In the genomic region with DNA sequence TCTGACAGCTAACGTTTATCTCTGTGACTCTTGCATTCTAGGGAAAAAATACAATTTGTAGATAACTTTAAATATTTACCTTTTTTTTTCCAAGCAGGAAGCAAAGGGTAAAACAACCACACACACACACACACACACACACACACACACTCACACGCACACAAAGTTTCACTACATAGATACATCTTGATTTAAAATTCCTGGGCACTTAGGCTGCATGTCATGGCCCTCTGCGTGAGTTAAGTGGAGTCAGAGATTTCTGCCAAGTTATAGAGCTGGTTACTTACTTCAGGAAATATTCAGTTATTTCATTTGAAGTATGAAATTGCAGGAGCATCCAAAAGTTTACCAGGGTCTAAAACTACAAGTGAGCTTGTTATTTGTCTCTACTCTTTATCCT, we compare ENCODE assay signal across 16 cellular contexts.
DNase-seq lines count a peak whose midpoint lies in the region; ATAC-seq and TF ChIP-seq lines count a peak whose summit lies in the region.
"Had no signal": no experiment of that assay in that cellular context is flagged by ENCODE, and none has a peak within 500 bp of the region (broad histone marks: within the 10 kb centered on the region; RNA-seq: fewer than 3 reads in every experiment).

No MANE protein-coding gene starts in this region.

- H3K27ac ChIP-seq in osteoblast (ENCODE audit: low read depth, low read length) = peak overlapping the region; percentile 87
- H3K27ac ChIP-seq: ovary, spleen had no signal

- H3K36me3 ChIP-seq in osteoblast (ENCODE audit: insufficient read depth, low read length) = no peaks in the 10 kb centered on the region
- H3K36me3 ChIP-seq: ovary, spleen had no signal

- no peaks in the 10 kb centered on the region for H3K27me3 ChIP-seq in osteoblast (ENCODE audit: insufficient read depth, low read length)
- H3K27me3 ChIP-seq: ovary had no signal

- H4K20me1 ChIP-seq in osteoblast (ENCODE audit: insufficient read depth, low read length) = no peaks in the 10 kb centered on the region

- H3K4me1 ChIP-seq in osteoblast (ENCODE audit: insufficient read depth, low read length) = peaks cover 38% of the 10 kb centered on the region
- H3K4me1 ChIP-seq: spleen had no signal

- DNase-seq in Daoy (ENCODE audit: low read depth) (peak; percentile 7), NCI-H446 treated with DMSO at 0.1 percent for 48 hours (lab: John Stamatoyannopoulos, UW) (peak; percentile 31), fibroblast of gingiva (ENCODE audit: low read depth) (peak; percentile 78), osteoblast (ENCODE audit: insufficient read length, low spot score, missing footprints) (no peak), NCI-H1105 treated with DMSO at 0.1 percent for 48 hours (lab: John Stamatoyannopoulos, UW) (no peak)
- DNase-seq in stimulated activated CD4-positive, alpha-beta T cell treated with anti-CD3 and anti-CD28 coated beads, Interleukin-4, amount 100 ng/mL, for 1 hour = no peak
- DNase-seq: activated B cell treated with CpG ODN at 0.5 μM for 24 hours; activated effector memory CD4-positive, alpha-beta T cell treated with Interleukin-2 at 50 U/mL for 16 hours; anterior cingulate cortex; CD8-positive, alpha-beta memory T cell; NCI-H774; ovary; spleen; T-helper 1 cell had no signal

- H2AFZ ChIP-seq in osteoblast (ENCODE audit: low read length) = no peak overlapping the region

- H3K4me3 ChIP-seq in osteoblast (ENCODE audit: insufficient read depth, low read length) = no peak overlapping the region
- H3K4me3 ChIP-seq: ovary, spleen had no signal

- no peaks in the 10 kb centered on the region for H3K9me3 ChIP-seq in osteoblast (ENCODE audit: low read depth, low read length)
- H3K9me3 ChIP-seq: ovary, spleen had no signal

- TF ChIP-seq CTCF in osteoblast (IDR thresholded peaks at IDR 0.05; ENCODE audit: extremely low read depth, low read depth, low read length) = no peak

- no peaks in the 10 kb centered on the region for H3K79me2 ChIP-seq in osteoblast (ENCODE audit: insufficient read depth, low read length)

- no peak overlapping the region for H3K4me2 ChIP-seq in osteoblast (ENCODE audit: insufficient read depth, low read length)

- no peak for ATAC-seq in GM21528 (IDR thresholded peaks at IDR 0.05; ENCODE audit: low FRiP score, unreplicated experiment)
- no peak for ATAC-seq in GM19351 (IDR thresholded peaks at IDR 0.05; ENCODE audit: unreplicated experiment)

Comparison
In these comparisons a context has a peak if more than half of its experiments do, and no peak if none do; other contexts are left out.
1. DNase-seq: peak in Daoy (single experiment), NCI-H446 treated with DMSO at 0.1 percent for 48 hours (single experiment) and fibroblast of gingiva (single experiment); none in osteoblast (single experiment), stimulated activated CD4-positive, alpha-beta T cell treated with anti-CD3 and anti-CD28 coated beads, Interleukin-4, amount 100 ng/mL, for 1 hour (single experiment) and NCI-H1105 treated with DMSO at 0.1 percent for 48 hours (single experiment).